Comparison of ENCODE assay signal across 23 cellular contexts in the genomic region with DNA sequence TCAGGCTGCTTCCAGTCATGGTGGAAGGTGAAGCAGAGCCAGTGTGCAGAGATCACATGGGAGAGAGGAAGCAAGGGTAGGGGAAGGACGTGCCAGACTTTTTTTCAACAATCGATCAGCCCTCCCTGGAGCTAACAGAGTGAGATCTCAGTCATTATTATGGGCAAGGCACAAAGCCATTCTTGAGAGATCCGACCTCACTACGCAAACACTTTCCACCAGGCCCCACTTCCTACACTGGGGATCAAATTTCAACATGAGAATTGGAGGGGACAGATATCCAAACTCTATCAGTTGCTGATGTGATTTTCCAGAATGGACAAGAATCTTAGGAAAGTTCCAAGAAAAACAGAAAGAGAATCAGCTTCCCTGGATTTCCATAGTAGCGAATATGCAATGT.
DNase-seq lines count a peak whose midpoint lies in the region; ATAC-seq, FAIRE-seq and TF ChIP-seq lines count a peak whose summit lies in the region.
"Had no signal": no experiment of that assay in that cellular context is flagged by ENCODE, and none has a peak within 500 bp of the region (broad histone marks: within the 10 kb centered on the region; RNA-seq: fewer than 3 reads in every experiment).

No MANE protein-coding gene starts in this region.

- peaks cover 11% of the 10 kb centered on the region for H3K36me3 Mint-ChIP-seq in memory B cell
- H3K36me3 Mint-ChIP-seq: CD4-positive, CD25-positive, alpha-beta regulatory T cell had no signal

- no peak for TF ChIP-seq POLR2A in H54 (IDR thresholded peaks at IDR 0.05; ENCODE audit: low read depth, low read length)

- no peak overlapping the region for H3K4me3 ChIP-seq in right cardiac atrium (ENCODE audit: low read length)
- H3K4me3 ChIP-seq: HAP-1, MG63, SJSA1 had no signal

- peak; percentile 64 to 68 for ATAC-seq in right cardiac atrium
- no peak for ATAC-seq in Right ventricle myocardium inferior
- ATAC-seq in memory B cell (ENCODE audit: low read depth): no peak

- H3K27ac Mint-ChIP-seq in memory B cell: peak overlapping the region; percentile 98
- H3K27ac Mint-ChIP-seq: CD4-positive, CD25-positive, alpha-beta regulatory T cell had no signal

- FAIRE-seq in H54 (lab: Jason Lieb, UNC): no peak
- FAIRE-seq: GM12891, GM19239, HTR-8/SVneo had no signal

- H3K4me1 Mint-ChIP-seq in memory B cell: peaks cover 45% of the 10 kb centered on the region
- H3K4me1 Mint-ChIP-seq: CD4-positive, CD25-positive, alpha-beta regulatory T cell had no signal

- H3K27me3 ChIP-seq in right cardiac atrium (ENCODE audit: control insufficient read depth, insufficient read depth): no peaks in the 10 kb centered on the region
- H3K27me3 ChIP-seq: BE2C, MG63, SJSA1 had no signal

- H3K27ac ChIP-seq in right cardiac atrium (ENCODE audit: low read length): no peak overlapping the region
- H3K27ac ChIP-seq: HL-60, SJSA1 had no signal

- DNase-seq in NCI-H146 (lab: John Stamatoyannopoulos, UW) (peak; percentile 19), NCI-H146 treated with DMSO at 0.1 percent for 48 hours (lab: John Stamatoyannopoulos, UW; ENCODE audit: unreplicated experiment) (no peak), right cardiac atrium (no peak), Right ventricle myocardium inferior (ENCODE audit: missing footprints) (no peak), memory B cell (ENCODE audit: low spot score in 2 of 2) (no peak), H54 (ENCODE audit: insufficient read length, low spot score) (no peak), cerebellar nuclear complex (lab: John Stamatoyannopoulos, UW) (no peak), HUDEP-2 (lab: John Stamatoyannopoulos, UW; ENCODE audit: unreplicated experiment in 76 of 76) (no peak)
- DNase-seq: BE2C; CD4-positive, CD25-positive, alpha-beta regulatory T cell; DMS153; Kasumi-1; MG63; NCI-H1105; NCI-H187; NCI-H2171 treated with DMSO at 0.1 percent for 48 hours had no signal

- no peaks in the 10 kb centered on the region for H3K9me3 Mint-ChIP-seq in memory B cell

- peaks cover 2% of the 10 kb centered on the region for H3K4me1 ChIP-seq in right cardiac atrium (ENCODE audit: control insufficient read depth, insufficient read depth, low read length)
- H3K4me1 ChIP-seq: BE2C, Caco-2, HAP-1, SJSA1 had no signal

- H3K4me3 Mint-ChIP-seq in memory B cell: peak overlapping the region; percentile 32
- H3K4me3 Mint-ChIP-seq: CD4-positive, CD25-positive, alpha-beta regulatory T cell had no signal

- intact Hi-C loops in right cardiac atrium (cut with DNase I) (no loop called here), Right ventricle myocardium inferior (cut with DNase I) (no loop called here)

- H3K9me3 ChIP-seq in right cardiac atrium (ENCODE audit: control insufficient read depth, low read length): no peaks in the 10 kb centered on the region
- H3K9me3 ChIP-seq: Caco-2, HAP-1, MG63, SJSA1 had no signal

- WGBS in right cardiac atrium: 69% methylated on average over 5 of the region's 5 CpGs

- no peaks in the 10 kb centered on the region for H3K27me3 Mint-ChIP-seq in memory B cell
- H3K27me3 Mint-ChIP-seq: CD4-positive, CD25-positive, alpha-beta regulatory T cell had no signal

Comparison
In these comparisons a context has a peak if more than half of its experiments do, and no peak if none do; other contexts are left out.
1. ATAC-seq: peak in right cardiac atrium (2 of 2); none in Right ventricle myocardium inferior (single experiment) and memory B cell (single experiment).